In the genomic region with DNA sequence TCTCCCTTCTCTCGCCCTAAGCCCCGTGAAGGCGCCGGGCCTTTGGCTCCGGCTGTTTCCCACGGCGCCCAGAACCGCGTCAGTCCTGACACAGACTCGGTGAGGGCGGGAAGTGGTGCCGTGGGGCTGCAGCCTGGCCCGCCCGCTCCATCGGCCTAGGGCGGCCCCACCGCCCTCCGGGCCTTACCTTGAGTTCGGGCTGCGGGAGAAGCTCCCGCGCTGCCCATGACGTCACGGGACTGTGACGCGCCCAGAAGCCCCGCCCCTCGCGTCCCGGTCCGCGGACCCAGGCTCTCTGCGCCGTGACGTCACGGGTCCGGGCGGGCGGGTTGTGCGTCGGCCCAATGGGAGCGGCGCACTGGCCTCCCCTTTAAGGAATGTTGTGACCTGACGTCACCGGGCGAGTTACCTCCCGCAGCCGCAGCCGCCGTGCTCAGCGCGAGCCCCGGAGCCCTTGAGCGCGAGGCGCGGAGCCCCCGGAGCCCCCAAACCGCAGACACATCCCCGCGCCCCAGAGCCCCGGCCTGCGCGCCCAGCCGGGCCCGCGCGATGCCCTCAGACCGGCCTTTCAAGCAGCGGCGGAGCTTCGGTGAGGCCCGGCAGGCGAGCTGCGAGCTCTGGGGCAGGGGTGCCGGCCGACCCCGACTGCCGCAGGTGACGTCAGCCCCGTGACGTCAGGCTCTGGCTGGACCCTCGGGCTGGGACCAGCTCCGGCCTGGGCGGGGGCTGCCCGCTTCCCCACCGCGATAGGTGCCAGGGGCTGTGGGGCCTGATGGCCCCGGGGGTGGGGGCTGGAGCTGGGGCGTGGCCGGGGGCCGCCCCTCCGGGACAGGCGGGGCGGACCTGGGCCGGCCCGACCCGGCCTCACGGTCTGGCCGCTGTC, we compare ENCODE assay signal across 8 cellular contexts. TPM values are rescaled to one million over a fixed set of nuclear protein-coding genes. Genes with fewer than 3 reads are reported as not detected.
A peak's percentile ranks its signal among the peaks of the same experiment; 100 is the strongest.
DNase-seq lines count a peak whose midpoint lies in the region; ATAC-seq and TF ChIP-seq lines count a peak whose summit lies in the region.

MAP1LC3A (plus strand) TSS at position 399 of the 883 bp plus-strand sequence; CDS start at position 550, 151 bp downstream.

- no peaks in the 10 kb centered on the region for H3K9me3 Mint-ChIP-seq in activated CD8-positive, alpha-beta T cell treated with anti-CD3 and anti-CD28 coated beads, Interleukin-2, amount 10 ng/mL, durations not matched to agents 7 days and 5 days (ENCODE audit: insufficient read depth)

- H3K4me3 ChIP-seq in AG04450 (ENCODE audit: low read depth, low read length), result peak within 1 kb of the TSS; percentile 71
- peak within 1 kb of the TSS; percentile 76 to 86 for H3K4me3 ChIP-seq in duodenal mucosa (ENCODE audit: low read depth in 1 of 2, low read length in 2 of 2)
- peak within 1 kb of the TSS; percentile 47 to 76 (median 59) for H3K4me3 ChIP-seq in liver (ENCODE audit: low read depth in 1 of 3, low read length in 3 of 3)

- POLR2A ChIA-PET in AG04450 (lab: Yijun Ruan, JAX), result interaction anchor here (0.6 to 1.3 kb wide), 4 partner anchors 55 to 155 kb away, joined by 3 to 13 read pairs (median 6); partner anchors contain the start of gene TP53INP2
- POLR2A ChIA-PET in activated CD8-positive, alpha-beta T cell treated with anti-CD3 and anti-CD28 coated beads, Interleukin-2, amount 10 ng/mL, durations not matched to agents 7 days and 5 days (lab: Charles Lee), result interaction anchor here (1.1 to 1.2 kb wide), 2 partner anchors 42 to 125 kb away, joined by 3 read pairs; partner anchors contain the start of gene DYNLRB1

- H3K27me3 ChIP-seq in AG04450 (ENCODE audit: control insufficient read depth, insufficient read depth, low read length) (no peaks in the 10 kb centered on the region), duodenal mucosa (ENCODE audit: control insufficient read depth in 1 of 2, insufficient read depth in 2 of 2, low read length in 2 of 2) (no peaks in the 10 kb centered on the region), liver (ENCODE audit: control insufficient read depth in 4 of 4, insufficient read depth in 4 of 4, low read length in 3 of 4) (no peaks in the 10 kb centered on the region)

- no peak for TF ChIP-seq CTCF in AG04450 (IDR thresholded peaks at IDR 0.05; ENCODE audit: low read depth, low read length)
- no peak for TF ChIP-seq CTCF in liver (IDR thresholded peaks at IDR 0.05; ENCODE audit: low read depth, low read length, missing input control)

- H3K4me1 ChIP-seq in duodenal mucosa (ENCODE audit: control insufficient read depth in 1 of 2, insufficient read depth in 2 of 2, low read length in 2 of 2) (peaks cover 3 to 5% of the 10 kb centered on the region in 2 donors), liver (ENCODE audit: control insufficient read depth in 4 of 4, insufficient read depth in 4 of 4, low read length in 3 of 4) (peaks cover 8 to 12% (median 10%) of the 10 kb centered on the region in 4 donors)

- H3K36me3 Mint-ChIP-seq in activated CD8-positive, alpha-beta T cell treated with anti-CD3 and anti-CD28 coated beads, Interleukin-2, amount 10 ng/mL, durations not matched to agents 7 days and 5 days (ENCODE audit: low read depth), result peaks cover 3% of the 10 kb centered on the region

- H3K27ac ChIP-seq in AG04450 (ENCODE audit: low read depth, low read length) (peak within 1 kb of the TSS; percentile 65), duodenal mucosa (ENCODE audit: low read depth, low read length) (peak within 1 kb of the TSS; percentile 78), liver (ENCODE audit: low read depth in 1 of 2, low read length in 2 of 2) (peak within 1 kb of the TSS; percentile 81 to 90)

- no peaks in the 10 kb centered on the region for H3K27me3 Mint-ChIP-seq in activated CD8-positive, alpha-beta T cell treated with anti-CD3 and anti-CD28 coated beads, Interleukin-2, amount 10 ng/mL, durations not matched to agents 7 days and 5 days (ENCODE audit: low read depth)

- peaks cover 13% of the 10 kb centered on the region for H3K4me1 Mint-ChIP-seq in activated CD8-positive, alpha-beta T cell treated with anti-CD3 and anti-CD28 coated beads, Interleukin-2, amount 10 ng/mL, durations not matched to agents 7 days and 5 days (ENCODE audit: low read depth)

- CTCF ChIA-PET in AG04450 (lab: Charles Lee), result interaction anchor here (0.9 to 1.4 kb wide), 3 partner anchors 211 to 246 kb away, joined by 3 to 8 read pairs (median 5); no protein-coding TSS in a partner anchor
- CTCF ChIA-PET in activated CD8-positive, alpha-beta T cell treated with anti-CD3 and anti-CD28 coated beads, Interleukin-2, amount 10 ng/mL, durations not matched to agents 7 days and 5 days (lab: Charles Lee), result interaction anchor here (0.9 to 1.9 kb wide), 6 partner anchors 25 to 246 kb away, joined by 3 to 11 read pairs (median 4); no protein-coding TSS in a partner anchor

- H3K4me3 Mint-ChIP-seq in activated CD8-positive, alpha-beta T cell treated with anti-CD3 and anti-CD28 coated beads, Interleukin-2, amount 10 ng/mL, durations not matched to agents 7 days and 5 days, result peak within 1 kb of the TSS; percentile 76

- DNase-seq in AG04450 (ENCODE audit: low read depth, low spot score), result peak; percentile 88
- peak; percentile 24 for DNase-seq in NCI-H128 (lab: John Stamatoyannopoulos, UW; ENCODE audit: unreplicated experiment)
- DNase-seq in activated CD8-positive, alpha-beta T cell treated with anti-CD3 and anti-CD28 coated beads, Interleukin-2, amount 10 ng/mL, durations not matched to agents 7 days and 5 days, result peak; percentile 92
- DNase-seq in stimulated activated CD4-positive, alpha-beta T cell treated with anti-CD3 and anti-CD28 coated beads, Interleukin-2, amount 100 ng/mL, for 24 hours, result peak; percentile 93
- DNase-seq in NCI-H1694 treated with DMSO at 0.1 percent for 48 hours (lab: John Stamatoyannopoulos, UW), result no peak

- peak; percentile 46 for ATAC-seq in GM19324 (IDR thresholded peaks at IDR 0.05; ENCODE audit: low FRiP score, unreplicated experiment)
- peak; percentile 87 for ATAC-seq in activated CD8-positive, alpha-beta T cell treated with anti-CD3 and anti-CD28 coated beads, Interleukin-2, amount 10 ng/mL, durations not matched to agents 7 days and 5 days

- H3K36me3 ChIP-seq in duodenal mucosa (ENCODE audit: control insufficient read depth in 1 of 2, insufficient read depth in 2 of 2, low read length in 2 of 2) (peaks cover 0 to 6% of the 10 kb centered on the region in 2 donors), liver (ENCODE audit: control insufficient read depth in 4 of 4, insufficient read depth in 3 of 4, low read depth in 1 of 4, low read length in 3 of 4) (no peaks in the 10 kb centered on the region)

- peak within 1 kb of the TSS; percentile 75 to 89 for H3K9ac ChIP-seq in duodenal mucosa (ENCODE audit: low read depth in 1 of 2, low read length in 2 of 2)
- peak within 1 kb of the TSS; percentile 77 to 89 for H3K9ac ChIP-seq in liver (ENCODE audit: low read depth in 1 of 2, low read length in 2 of 2)

- WGBS in liver, result 2% methylated on average over 100 of the region's 100 CpGs

- TF ChIP-seq RAD21 in liver (IDR thresholded peaks at IDR 0.05), result peak in 1 of 2 donors; percentile 27

- peak within 1 kb of the TSS; percentile 84 for H3K27ac Mint-ChIP-seq in activated CD8-positive, alpha-beta T cell treated with anti-CD3 and anti-CD28 coated beads, Interleukin-2, amount 10 ng/mL, durations not matched to agents 7 days and 5 days

- H3K9me3 ChIP-seq in AG04450 (ENCODE audit: control insufficient read depth, insufficient read depth, low read length) (no peaks in the 10 kb centered on the region), duodenal mucosa (ENCODE audit: control insufficient read depth in 1 of 2, low read length in 2 of 2) (no peaks in the 10 kb centered on the region), liver (ENCODE audit: control insufficient read depth in 4 of 4, low read length in 3 of 4) (no peaks in the 10 kb centered on the region)

TF ChIP-seq in liver, 16 proteins besides CTCF, POLR2A, EP300 and RAD21:
- TF ChIP-seq HNF4A (conservative IDR thresholded peaks at IDR 0.05), result no peak
- TF ChIP-seq SP1 (IDR thresholded peaks at IDR 0.05), result peak; percentile 49

RNA-seq across cellular contexts. Expression of gene MAP1LC3A, which starts in this region (rescaled TPM):
- polyA plus RNA-seq in AG04450 (2011; rRNA removed), result 15.9 and 26.7 TPM in 2 replicates
- 13.2 and 18.9 TPM in 2 replicates for polyA minus RNA-seq in AG04450 (2011; rRNA and poly(A)+ RNA removed)
- total RNA-seq in activated CD8-positive, alpha-beta T cell treated with anti-CD3 and anti-CD28 coated beads, Interleukin-2, amount 10 ng/mL, durations not matched to agents 7 days and 5 days, result 1 to 10 TPM; 1.4 to 1.6 TPM
- total RNA-seq in liver, result 1 to 10 TPM; 4.9 to 6.3 TPM
- polyA plus RNA-seq in liver, result 10 to 100 TPM; 19.1 to 38.8 TPM
